Comparison of ENCODE assay signal across 16 cellular contexts in genomic region chrX:66045894-66046293, GRCh38. TPM values are rescaled to one million over a fixed set of nuclear protein-coding genes. Genes with fewer than 3 reads are reported as not detected.
DNase-seq lines count a peak whose midpoint lies in the region; ATAC-seq and TF ChIP-seq lines count a peak whose summit lies in the region.
"Had no signal": no experiment of that assay in that cellular context is flagged by ENCODE, and none has a peak within 500 bp of the region (broad histone marks: within the 10 kb centered on the region; RNA-seq: fewer than 3 reads in every experiment).

No MANE protein-coding gene starts in this region.

- no peaks in the 10 kb centered on the region for H3K27me3 Mint-ChIP-seq in activated CD4-positive, alpha-beta T cell treated with anti-CD3 and anti-CD28 coated beads for 36 hours
- no peaks in the 10 kb centered on the region for H3K27me3 Mint-ChIP-seq in activated CD8-positive, alpha-beta T cell treated with anti-CD3 and anti-CD28 coated beads for 36 hours
- H3K27me3 Mint-ChIP-seq in naive B cell, result no peaks in the 10 kb centered on the region

- H3K36me3 Mint-ChIP-seq in activated CD4-positive, alpha-beta T cell treated with anti-CD3 and anti-CD28 coated beads for 36 hours (ENCODE audit: low read depth), result no peaks in the 10 kb centered on the region
- H3K36me3 Mint-ChIP-seq in activated CD8-positive, alpha-beta T cell treated with anti-CD3 and anti-CD28 coated beads for 36 hours (ENCODE audit: low read depth), result no peaks in the 10 kb centered on the region
- H3K36me3 Mint-ChIP-seq in naive B cell, result peaks cover 0 to 5% of the 10 kb centered on the region in 2 donors

- no peak for TF ChIP-seq CTCF in activated CD8-positive, alpha-beta T cell treated with anti-CD3 and anti-CD28 coated beads for 36 hours (IDR thresholded peaks at IDR 0.05)

- peak overlapping the region; percentile 99 for H3K27ac Mint-ChIP-seq in activated CD4-positive, alpha-beta T cell treated with anti-CD3 and anti-CD28 coated beads for 36 hours
- H3K27ac Mint-ChIP-seq in activated CD8-positive, alpha-beta T cell treated with anti-CD3 and anti-CD28 coated beads for 36 hours, result peak overlapping the region; percentile 97
- peak overlapping the region; percentile 24 to 84 (median 70) for H3K27ac Mint-ChIP-seq in naive B cell

- POLR2A ChIA-PET in activated CD4-positive, alpha-beta T cell treated with anti-CD3 and anti-CD28 coated beads for 36 hours (lab: Charles Lee), result interaction anchor here (0.8 to 1.0 kb wide), 2 partner anchors 29 to 349 kb away, joined by 3 to 5 read pairs; no protein-coding TSS in a partner anchor
- POLR2A ChIA-PET in activated CD8-positive, alpha-beta T cell treated with anti-CD3 and anti-CD28 coated beads for 36 hours (lab: Charles Lee), result no interaction called here

- peak overlapping the region; percentile 66 for H3K4me3 Mint-ChIP-seq in activated CD4-positive, alpha-beta T cell treated with anti-CD3 and anti-CD28 coated beads for 36 hours
- H3K4me3 Mint-ChIP-seq in activated CD8-positive, alpha-beta T cell treated with anti-CD3 and anti-CD28 coated beads for 36 hours, result peak overlapping the region; percentile 29
- peak overlapping the region in 6 of 8 donors; percentile 12 to 67 (median 36) for H3K4me3 Mint-ChIP-seq in naive B cell

- peaks cover 3% of the 10 kb centered on the region for H3K9me3 Mint-ChIP-seq in activated CD4-positive, alpha-beta T cell treated with anti-CD3 and anti-CD28 coated beads for 36 hours (ENCODE audit: low read depth)
- H3K9me3 Mint-ChIP-seq in activated CD8-positive, alpha-beta T cell treated with anti-CD3 and anti-CD28 coated beads for 36 hours, result no peaks in the 10 kb centered on the region
- peaks cover 0 to 4% (median 0%) of the 10 kb centered on the region in 7 donors for H3K9me3 Mint-ChIP-seq in naive B cell

- CTCF ChIA-PET in activated CD4-positive, alpha-beta T cell treated with anti-CD3 and anti-CD28 coated beads for 36 hours (lab: Charles Lee), result interaction anchor here (0.6 to 1.3 kb wide), 2 partner anchors 20 to 60 kb away, joined by 3 to 4 read pairs; no protein-coding TSS in a partner anchor
- CTCF ChIA-PET in activated CD8-positive, alpha-beta T cell treated with anti-CD3 and anti-CD28 coated beads for 36 hours (lab: Charles Lee), result no interaction called here

- H3K4me1 Mint-ChIP-seq in activated CD4-positive, alpha-beta T cell treated with anti-CD3 and anti-CD28 coated beads for 36 hours, result peaks cover 31% of the 10 kb centered on the region
- H3K4me1 Mint-ChIP-seq in activated CD8-positive, alpha-beta T cell treated with anti-CD3 and anti-CD28 coated beads for 36 hours (ENCODE audit: low read depth), result peaks cover 37% of the 10 kb centered on the region
- H3K4me1 Mint-ChIP-seq in naive B cell, result peaks cover 32 to 52% (median 42%) of the 10 kb centered on the region in 3 donors

- peak; percentile 84 for ATAC-seq in activated CD4-positive, alpha-beta T cell treated with anti-CD3 and anti-CD28 coated beads for 36 hours
- peak; percentile 10 for ATAC-seq in HG03280 (IDR thresholded peaks at IDR 0.05; ENCODE audit: unreplicated experiment)
- peak; percentile 76 for ATAC-seq in activated CD8-positive, alpha-beta T cell treated with anti-CD3 and anti-CD28 coated beads for 36 hours
- ATAC-seq in naive B cell (ENCODE audit: low read depth in 2 of 2), result no peak
- no peak for ATAC-seq in GM21528 (IDR thresholded peaks at IDR 0.05; ENCODE audit: low FRiP score, unreplicated experiment)
- ATAC-seq: left colon, upper lobe of right lung had no signal

- no peak for DNase-seq in activated CD4-positive, alpha-beta T cell treated with anti-CD3 and anti-CD28 coated beads for 36 hours
- DNase-seq in activated CD4-positive, alpha-beta T cell treated with anti-CD3 and anti-CD28 coated beads for 1 hour, result no peak
- DNase-seq in activated CD8-positive, alpha-beta T cell treated with anti-CD3 and anti-CD28 coated beads for 36 hours, result peak; percentile 30
- DNase-seq in naive B cell, result no peak
- no peak for DNase-seq in SK-N-DZ (ENCODE audit: low spot score)
- DNase-seq in SHP77 treated with DMSO at 0.1 percent for 48 hours (lab: John Stamatoyannopoulos, UW), result no peak
- DNase-seq: activated CD4-positive, alpha-beta T cell treated with anti-CD3 and anti-CD28 coated beads, Interleukin-2, amount 50 U/mL, for 4 hours; left colon; NCI-H1105; NCI-H82; posterior cingulate gyrus; stimulated activated naive CD4-positive, alpha-beta T cell treated with Interleukin-2 at 50 U/mL for 16 hours; upper lobe of right lung had no signal

- intact Hi-C loops in activated CD4-positive, alpha-beta T cell treated with anti-CD3 and anti-CD28 coated beads for 36 hours (cut with DNase I, micrococcal nuclease), result loop anchor here (1.0 to 10.0 kb wide), 7 partner anchors 29 to 451 kb away; partner anchors contain the start of gene MSN (in 1 of the 2)
- intact Hi-C loops in activated CD8-positive, alpha-beta T cell treated with anti-CD3 and anti-CD28 coated beads for 36 hours (cut with micrococcal nuclease), result no loop called here

RNA-seq across cellular contexts. Expression of gene VSIG4, which starts 6.0 kb away (rescaled TPM):
- total RNA-seq in activated CD4-positive, alpha-beta T cell treated with anti-CD3 and anti-CD28 coated beads for 36 hours, result under 1 TPM in 1 of 2 experiments, not detected in 1; 0.09 TPM
- under 1 TPM in 1 of 2 experiments, not detected in 1; 0.23 TPM for total RNA-seq in activated CD8-positive, alpha-beta T cell treated with anti-CD3 and anti-CD28 coated beads for 36 hours
- polyA plus RNA-seq in naive B cell (ENCODE audit: low read depth in 6 of 6), result under 1 TPM in 2 of 6 donors, not detected in 4; 0.21 to 0.40 TPM
- polyA plus RNA-seq in SK-N-DZ (2014; cell fraction: cytosol; rRNA removed), result not detected in 2 replicates
- not detected in 2 replicates for polyA plus RNA-seq in SK-N-DZ (2014; cell fraction: nucleus; rRNA removed)
- total RNA-seq: fibroblast of villous mesenchyme had no signal

Comparison
In these comparisons a context has a peak if more than half of its experiments do, and no peak if none do; other contexts are left out.
1. ATAC-seq: peak in activated CD4-positive, alpha-beta T cell treated with anti-CD3 and anti-CD28 coated beads for 36 hours (single experiment), HG03280 (single experiment) and activated CD8-positive, alpha-beta T cell treated with anti-CD3 and anti-CD28 coated beads for 36 hours (single experiment); none in naive B cell (0 of 2) and GM21528 (single experiment).
2. Peak in every context shown above with its lines, with median percentiles within 50 percentile points of each other: H3K27ac Mint-ChIP-seq and H3K4me3 Mint-ChIP-seq.